ENCODE assay signal across 8 cellular contexts in genomic region chr2:10303634-10304378, GRCh38. TPM values are rescaled to one million over a fixed set of nuclear protein-coding genes. Genes with fewer than 3 reads are reported as not detected.
DNase-seq lines count a peak whose midpoint lies in the region; ATAC-seq and TF ChIP-seq lines count a peak whose summit lies in the region.

No MANE protein-coding gene starts in this region.

- H3K36me3 Mint-ChIP-seq in activated T-cell treated with anti-CD3 and anti-CD28 coated beads, Interleukin-2, amount 50 U/mL, for 72 hours (ENCODE audit: insufficient read depth in 2 of 2) = peaks cover 3% of the 10 kb centered on the region in 2 donors
- no peaks in the 10 kb centered on the region for H3K36me3 Mint-ChIP-seq in natural killer cell

- intact Hi-C loops in natural killer cell (cut with micrococcal nuclease) = loop anchor here (2.0 to 5.0 kb wide), 4 partner anchors 27 to 183 kb away; no protein-coding TSS in a partner anchor

- no peaks in the 10 kb centered on the region for H3K36me3 ChIP-seq in BLaER1 treated with 17β-estradiol and CSF1 and Interleukin-3, amounts not matched to agents 10 nM and 100 nM
- H3K36me3 ChIP-seq in urinary bladder (ENCODE audit: insufficient read depth) = no peaks in the 10 kb centered on the region

- DNase-seq in NCI-H2171 treated with DMSO at 0.1 percent for 48 hours (lab: John Stamatoyannopoulos, UW) = peak; percentile 55
- DNase-seq in activated T-cell treated with anti-CD3 and anti-CD28 coated beads, Interleukin-2, amount 50 U/mL, for 72 hours = peak; percentile 54 to 64
- DNase-seq in fibroblast of mammary gland (ENCODE audit: low read depth) = peak; percentile 54
- DNase-seq in natural killer cell = peak; percentile 36
- DNase-seq in NK-92 (lab: John Stamatoyannopoulos, UW; ENCODE audit: unreplicated experiment) = no peak

- peak overlapping the region; percentile 98 to 99 for H3K4me3 Mint-ChIP-seq in activated T-cell treated with anti-CD3 and anti-CD28 coated beads, Interleukin-2, amount 50 U/mL, for 72 hours
- H3K4me3 Mint-ChIP-seq in natural killer cell = peak overlapping the region; percentile 95

- H3K4me1 Mint-ChIP-seq in activated T-cell treated with anti-CD3 and anti-CD28 coated beads, Interleukin-2, amount 50 U/mL, for 72 hours (ENCODE audit: low read depth) = peaks cover 71% of the 10 kb centered on the region
- peaks cover 50 to 65% of the 10 kb centered on the region in 2 donors for H3K4me1 Mint-ChIP-seq in natural killer cell

- H3K27ac ChIP-seq in BLaER1 treated with 17β-estradiol and CSF1 and Interleukin-3, amounts not matched to agents 10 nM and 100 nM = peak overlapping the region; percentile 56 to 96 (median 91); a peak in 21 of 22 replicates
- H3K27ac ChIP-seq in urinary bladder (ENCODE audit: low read depth) = no peak overlapping the region

- ATAC-seq in GM21526 (IDR thresholded peaks at IDR 0.05; ENCODE audit: low FRiP score, unreplicated experiment) (peak; percentile 18), natural killer cell (peak; percentile 25 to 34 (median 34))
- peak; percentile 14 to 20 for ATAC-seq in activated T-cell treated with anti-CD3 and anti-CD28 coated beads, Interleukin-2, amount 50 U/mL, for 72 hours (replicated peaks in 1 of 2)

- peaks cover 71 to 82% (median 80%) of the 10 kb centered on the region in 10 experiments for H3K4me1 ChIP-seq in BLaER1 treated with 17β-estradiol and CSF1 and Interleukin-3, amounts not matched to agents 10 nM and 100 nM
- H3K4me1 ChIP-seq in urinary bladder (ENCODE audit: insufficient read depth) = peaks cover 5% of the 10 kb centered on the region

- no peak overlapping the region for H3K27ac Mint-ChIP-seq in activated T-cell treated with anti-CD3 and anti-CD28 coated beads, Interleukin-2, amount 50 U/mL, for 72 hours
- peak overlapping the region in 1 of 2 donors; percentile 82 for H3K27ac Mint-ChIP-seq in natural killer cell

- TF ChIP-seq CTCF in fibroblast of mammary gland (conservative IDR thresholded peaks at IDR 0.05; ENCODE audit: control insufficient read depth, insufficient read depth, low read depth, low read length) (no peak), natural killer cell (IDR thresholded peaks at IDR 0.05) (no peak)

- peaks cover 46 to 60% (median 54%) of the 10 kb centered on the region in 11 experiments; a peak in 21 of 22 replicates for H4K20me1 ChIP-seq in BLaER1 treated with 17β-estradiol and CSF1 and Interleukin-3, amounts not matched to agents 10 nM and 100 nM

- H3K27me3 Mint-ChIP-seq in activated T-cell treated with anti-CD3 and anti-CD28 coated beads, Interleukin-2, amount 50 U/mL, for 72 hours (ENCODE audit: low read depth) = no peaks in the 10 kb centered on the region
- no peaks in the 10 kb centered on the region for H3K27me3 Mint-ChIP-seq in natural killer cell (ENCODE audit: low read depth in 2 of 2)

- H3K9me3 Mint-ChIP-seq in activated T-cell treated with anti-CD3 and anti-CD28 coated beads, Interleukin-2, amount 50 U/mL, for 72 hours = no peaks in the 10 kb centered on the region
- no peaks in the 10 kb centered on the region for H3K9me3 Mint-ChIP-seq in natural killer cell

- H3K9me3 ChIP-seq in BLaER1 treated with 17β-estradiol and CSF1 and Interleukin-3, amounts not matched to agents 10 nM and 100 nM (replicated peaks in 1 of 11) = peaks cover 0 to 11% (median 9%) of the 10 kb centered on the region in 11 experiments; a peak in 15 of 22 replicates

- H3K27me3 ChIP-seq in BLaER1 treated with 17β-estradiol and CSF1 and Interleukin-3, amounts not matched to agents 10 nM and 100 nM = no peaks in the 10 kb centered on the region; a peak in 4 of 22 replicates

- H3K4me2 ChIP-seq in BLaER1 treated with 17β-estradiol and CSF1 and Interleukin-3, amounts not matched to agents 10 nM and 100 nM = peak overlapping the region; percentile 92 to 99 (median 97)

- peak overlapping the region; percentile 80 to 93 (median 86) for H3K9ac ChIP-seq in BLaER1 treated with 17β-estradiol and CSF1 and Interleukin-3, amounts not matched to agents 10 nM and 100 nM

- under 1% methylated on average over 59 of the region's 59 CpGs for WGBS in urinary bladder

- peak overlapping the region; percentile 80 to 96 (median 94) for H3K4me3 ChIP-seq in BLaER1 treated with 17β-estradiol and CSF1 and Interleukin-3, amounts not matched to agents 10 nM and 100 nM
- H3K4me3 ChIP-seq in fibroblast of mammary gland (ENCODE audit: control insufficient read depth, low read depth, low read length) (peak overlapping the region; percentile 76), urinary bladder (ENCODE audit: low read depth, low read length) (peak overlapping the region; percentile 84)

RNA-seq across cellular contexts. Expression of gene HPCAL1, which starts 1.1 kb away (rescaled TPM):
- total RNA-seq in activated T-cell treated with anti-CD3 and anti-CD28 coated beads, Interleukin-2, amount 50 U/mL, for 72 hours = 10 to 100 TPM; 43.9 to 52.0 TPM
- total RNA-seq in natural killer cell = 10 to 100 TPM; 31.1 to 45.2 (median 39.8) TPM
- 10.0 TPM for total RNA-seq in urinary bladder
- 36.3 TPM for polyA plus RNA-seq in urinary bladder
